13 cellular contexts compared by ENCODE assay signal in the genomic region with DNA sequence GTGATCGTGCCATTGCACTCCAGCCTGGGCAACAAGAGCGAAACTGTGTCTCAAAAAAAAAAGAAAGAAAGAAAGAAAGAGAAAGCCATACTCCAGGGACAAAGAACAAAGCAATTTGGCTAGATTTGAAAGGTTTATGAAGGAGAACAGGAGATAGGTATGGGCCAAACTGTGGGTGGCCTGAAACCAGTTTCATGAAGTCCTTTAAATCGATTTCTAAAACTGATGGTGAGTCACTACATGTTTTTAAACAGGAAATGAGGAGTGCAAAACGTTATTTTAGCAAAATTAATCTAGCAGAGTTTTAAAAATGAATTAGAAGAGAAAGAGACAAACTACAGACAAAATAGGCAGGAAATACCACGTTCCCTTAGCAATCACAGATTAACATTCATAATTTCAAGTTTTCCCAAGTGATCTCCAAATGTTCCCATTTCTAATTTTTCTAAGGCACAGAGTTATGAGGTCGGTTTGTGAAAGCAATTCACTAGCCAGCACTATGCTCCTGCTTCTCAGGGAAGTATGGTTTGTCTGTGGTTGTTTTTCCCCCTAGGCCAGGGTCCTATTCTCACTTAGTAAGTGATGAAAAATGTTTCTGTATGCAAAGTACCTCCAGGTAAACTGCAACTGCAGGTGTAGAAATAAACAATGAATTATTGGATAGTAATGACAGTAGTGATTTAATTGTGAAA.
DNase-seq lines count a peak whose midpoint lies in the region; ATAC-seq, FAIRE-seq and TF ChIP-seq lines count a peak whose summit lies in the region.
"Had no signal": no experiment of that assay in that cellular context is flagged by ENCODE, and none has a peak within 500 bp of the region (broad histone marks: within the 10 kb centered on the region; RNA-seq: fewer than 3 reads in every experiment).

No MANE protein-coding gene starts in this region.

- H3K4me3 Mint-ChIP-seq in HFFc6 (peak overlapping the region; percentile 74), naive B cell (peak overlapping the region in 2 of 8 donors; percentile 2 to 13)
- peak overlapping the region; percentile 80 for H3K4me3 Mint-ChIP-seq in activated T-helper 17 cell treated with anti-CD3 and anti-CD28 coated beads, Interleukin-2, amount 50 U/mL, for 72 hours

- peaks cover 1% of the 10 kb centered on the region; the same call in 1 of the 2 replicates for H3K27me3 Mint-ChIP-seq in HFFc6 (ENCODE audit: insufficient read depth)
- H3K27me3 Mint-ChIP-seq in activated T-helper 17 cell treated with anti-CD3 and anti-CD28 coated beads, Interleukin-2, amount 50 U/mL, for 72 hours: no peaks in the 10 kb centered on the region
- H3K27me3 Mint-ChIP-seq in naive B cell: no peaks in the 10 kb centered on the region

- H3K36me3 ChIP-seq in small intestine (ENCODE audit: control insufficient read depth in 2 of 2, insufficient read depth in 2 of 2, low read length in 2 of 2): no peaks in the 10 kb centered on the region
- H3K36me3 ChIP-seq: stomach had no signal

- H3K9me3 Mint-ChIP-seq in HFFc6: no peaks in the 10 kb centered on the region
- peaks cover 4% of the 10 kb centered on the region for H3K9me3 Mint-ChIP-seq in activated T-helper 17 cell treated with anti-CD3 and anti-CD28 coated beads, Interleukin-2, amount 50 U/mL, for 72 hours
- no peaks in the 10 kb centered on the region for H3K9me3 Mint-ChIP-seq in naive B cell

- 68 to 78% (median 72%) methylated on average over 6 of the region's 6 CpGs for WGBS in small intestine, 3 donors

- no peak overlapping the region for H3K4me3 ChIP-seq in small intestine (ENCODE audit: low read depth in 1 of 2, low read length in 2 of 2)
- H3K4me3 ChIP-seq: stomach had no signal

- no peaks in the 10 kb centered on the region for H3K27me3 ChIP-seq in small intestine (ENCODE audit: control insufficient read depth in 2 of 2, insufficient read depth in 2 of 2, low read length in 2 of 2)
- H3K27me3 ChIP-seq: stomach had no signal

- no peaks in the 10 kb centered on the region for H3K36me3 Mint-ChIP-seq in HFFc6 (ENCODE audit: low read depth)
- peaks cover 7% of the 10 kb centered on the region for H3K36me3 Mint-ChIP-seq in activated T-helper 17 cell treated with anti-CD3 and anti-CD28 coated beads, Interleukin-2, amount 50 U/mL, for 72 hours (ENCODE audit: low read depth)
- H3K36me3 Mint-ChIP-seq in naive B cell: no peaks in the 10 kb centered on the region

- no peaks in the 10 kb centered on the region for H3K9me3 ChIP-seq in small intestine (ENCODE audit: control insufficient read depth, low read depth)
- H3K9me3 ChIP-seq: stomach had no signal

- ATAC-seq in activated T-helper 17 cell treated with anti-CD3 and anti-CD28 coated beads, Interleukin-2, amount 50 U/mL, for 72 hours (replicated peaks): peak; percentile 62
- ATAC-seq in naive B cell (ENCODE audit: low read depth in 2 of 2) (no peak), GM21723 (IDR thresholded peaks at IDR 0.05; ENCODE audit: unreplicated experiment) (no peak)

- peak; percentile 50 for DNase-seq in ELR (ENCODE audit: low read depth)
- no peak for DNase-seq in HFFc6
- DNase-seq in naive B cell: no peak
- DNase-seq in cerebellar cortex (ENCODE audit: low spot score): no peak
- no peak for DNase-seq in T1000 (lab: John Stamatoyannopoulos, UW)
- DNase-seq in small intestine: no peak
- DNase-seq: activated CD8-positive, alpha-beta memory T cell treated with anti-CD3 and anti-CD28 coated beads for 24 hours; islet precursor cell; NCI-H524; stomach; SW 1271 had no signal

- no peak for FAIRE-seq in small intestine (lab: Jason Lieb, UNC)

- peaks cover 0 to 2% of the 10 kb centered on the region in 2 donors for H3K4me1 ChIP-seq in small intestine (ENCODE audit: control insufficient read depth in 2 of 2, insufficient read depth in 1 of 2, low read depth in 1 of 2, low read length in 1 of 2)

- TF ChIP-seq CTCF in HFFc6 (IDR thresholded peaks at IDR 0.05): no peak

- H3K27ac Mint-ChIP-seq in HFFc6 (peak overlapping the region; percentile 83), naive B cell (peak overlapping the region; percentile 20 to 95 (median 75))
- peak overlapping the region; percentile 98 for H3K27ac Mint-ChIP-seq in activated T-helper 17 cell treated with anti-CD3 and anti-CD28 coated beads, Interleukin-2, amount 50 U/mL, for 72 hours

- H3K27ac ChIP-seq in small intestine (ENCODE audit: low read depth in 1 of 2, low read length in 1 of 2): no peak overlapping the region
- H3K27ac ChIP-seq: stomach had no signal

- H3K4me1 Mint-ChIP-seq in HFFc6 (ENCODE audit: low read depth): peaks cover 74% of the 10 kb centered on the region
- H3K4me1 Mint-ChIP-seq in activated T-helper 17 cell treated with anti-CD3 and anti-CD28 coated beads, Interleukin-2, amount 50 U/mL, for 72 hours: peaks cover 28% of the 10 kb centered on the region
- peaks cover 45 to 68% (median 48%) of the 10 kb centered on the region in 3 donors for H3K4me1 Mint-ChIP-seq in naive B cell
